ENCODE assay signal across 8 cellular contexts in the genomic region with DNA sequence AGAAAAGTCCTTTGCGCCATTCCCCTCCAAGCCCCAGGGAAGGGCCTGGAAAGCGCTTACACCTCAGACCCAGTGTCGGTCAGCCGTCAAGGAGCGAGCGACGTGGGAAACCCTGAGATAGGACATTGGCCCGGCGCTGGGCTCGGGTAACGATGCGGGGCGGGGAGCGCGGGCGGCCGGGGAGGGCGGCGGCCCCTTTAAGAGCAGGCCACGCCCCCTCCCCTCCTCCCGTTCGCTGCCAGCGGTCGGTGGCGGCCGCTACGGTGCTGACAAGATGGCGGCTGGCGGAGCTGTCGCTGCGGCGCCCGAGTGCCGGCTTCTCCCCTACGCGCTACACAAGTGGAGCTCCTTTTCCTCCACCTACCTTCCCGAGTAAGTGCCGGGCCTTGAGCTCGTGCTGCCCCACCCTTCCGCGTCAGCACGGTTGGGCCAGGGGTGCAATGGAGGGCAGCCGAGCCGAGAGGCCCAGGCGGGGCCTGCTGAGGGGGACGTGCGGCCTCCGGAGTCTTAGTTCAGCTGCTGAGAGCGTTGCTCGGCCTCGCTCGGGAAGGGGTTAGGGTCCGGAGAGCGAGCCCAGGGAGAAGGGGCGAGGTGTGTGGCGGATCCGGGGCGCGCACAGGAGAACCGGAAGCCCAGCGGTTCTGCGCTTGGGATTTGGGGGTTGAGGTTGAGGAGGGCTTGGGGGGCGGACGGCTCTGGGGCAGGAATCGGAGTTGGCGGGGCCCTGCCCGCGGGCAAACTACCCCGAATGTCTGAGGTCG. TPM values are rescaled to one million over a fixed set of nuclear protein-coding genes. Genes with fewer than 3 reads are reported as not detected.
DNase-seq lines count a peak whose midpoint lies in the region; ATAC-seq and TF ChIP-seq lines count a peak whose summit lies in the region.

A gene (plus strand): TSS at position 251 of the 761 bp plus-strand sequence. CDS start 24 bp downstream, at position 275.

- no peaks in the 10 kb centered on the region for H3K27me3 ChIP-seq in kidney epithelial cell (ENCODE audit: control insufficient read depth, insufficient read depth, low read length)

- peak; percentile 90 for ATAC-seq in GM18909 (IDR thresholded peaks at IDR 0.05; ENCODE audit: poor library complexity, unreplicated experiment)
- peak; percentile 90 for ATAC-seq in HG03159 (IDR thresholded peaks at IDR 0.05; ENCODE audit: unreplicated experiment)

- H3K4me3 ChIP-seq in AG09309 (ENCODE audit: control insufficient read depth, low read depth, low read length) (peak within 1 kb of the TSS; percentile 98), kidney epithelial cell (ENCODE audit: low read depth, low read length) (peak within 1 kb of the TSS; percentile 95)

- DNase-seq in AG09309 (ENCODE audit: low read depth) (peak; percentile 44), NCI-H345 (lab: John Stamatoyannopoulos, UW) (peak; percentile 91), cerebellar cortex (ENCODE audit: low spot score) (peak; percentile 89), kidney epithelial cell (ENCODE audit: low read depth) (peak; percentile 38)
- peak; percentile 91 for DNase-seq in activated CD4-positive, CD25-positive, alpha-beta regulatory T cell treated with anti-CD3 and anti-CD28 coated beads, Interleukin-2, amount 50 U/mL, for 72 hours
- DNase-seq in stimulated activated CD4-positive, alpha-beta T cell treated with anti-CD3 and anti-CD28 coated beads, Interleukin-15, amount 100 ng/mL, for 24 hours: peak; percentile 95

- TF ChIP-seq CTCF in AG09309 (IDR thresholded peaks at IDR 0.05; ENCODE audit: control insufficient read depth, insufficient read depth, low read depth, low read length, missing control alignments) (no peak), kidney epithelial cell (IDR thresholded peaks at IDR 0.05; ENCODE audit: insufficient read depth, low read length, poor library complexity, severe bottlenecking) (no peak)

- H3K36me3 ChIP-seq in kidney epithelial cell (ENCODE audit: control insufficient read depth, insufficient read depth, low read length): no peaks in the 10 kb centered on the region

RNA-seq across cellular contexts. Expression of the gene that starts here (rescaled TPM):
- 18.8 and 20.1 TPM in 2 replicates for total RNA-seq in kidney epithelial cell

Comparison
In these comparisons a context has a peak if more than half of its experiments do, and no peak if none do; other contexts are left out.
1. Peak in every context shown above with its lines: DNase-seq, ATAC-seq and H3K4me3 ChIP-seq.
2. DNase-seq: peak in every context shown above with its lines; median percentile 95 in stimulated activated CD4-positive, alpha-beta T cell treated with anti-CD3 and anti-CD28 coated beads, Interleukin-15, amount 100 ng/mL, for 24 hours; 91 in NCI-H345; 91 in activated CD4-positive, CD25-positive, alpha-beta regulatory T cell treated with anti-CD3 and anti-CD28 coated beads, Interleukin-2, amount 50 U/mL, for 72 hours; 89 in cerebellar cortex; 44 in AG09309; 38 in kidney epithelial cell.